ENCODE assay signal across 2 cellular contexts in genomic region chr9:131436386-131436785, GRCh38.
TF ChIP-seq lines count a peak whose summit lies in the region.

No MANE protein-coding gene starts in this region.

TF ChIP-seq in GM23338, 12 proteins besides CTCF, POLR2A, EP300 and RAD21 (continued from another document):
- TF ChIP-seq REST (IDR thresholded peaks at IDR 0.05; ENCODE audit: unreplicated experiment) (no peak), EZH2phosphoT487 (IDR thresholded peaks at IDR 0.05; ENCODE audit: unreplicated experiment) (no peak), POLR2AphosphoS5 (IDR thresholded peaks at IDR 0.05; ENCODE audit: low read depth) (no peak), JUNB (IDR thresholded peaks at IDR 0.05; ENCODE audit: unreplicated experiment) (no peak), ETS1 (IDR thresholded peaks at IDR 0.05) (no peak), CREB1 (CRISPR knock-in tag; IDR thresholded peaks at IDR 0.05; ENCODE audit: low read depth) (no peak), ZNF462 (CRISPR knock-in tag; IDR thresholded peaks at IDR 0.05) (no peak), ZNF114 (CRISPR knock-in tag; IDR thresholded peaks at IDR 0.05) (no peak), ZNF331 (CRISPR knock-in tag; IDR thresholded peaks at IDR 0.05; ENCODE audit: low read depth) (no peak)

TF ChIP-seq in WTC11, 78 proteins besides CTCF, POLR2A, EP300 and RAD21 (continued from another document):
- no peak for TF ChIP-seq ZNF512 (CRISPR knock-in tag; IDR thresholded peaks at IDR 0.05; ENCODE audit: borderline replicate concordance)
- TF ChIP-seq ZNF396 (CRISPR knock-in tag; IDR thresholded peaks at IDR 0.05; ENCODE audit: borderline replicate concordance): no peak
- TF ChIP-seq CDX4 (CRISPR knock-in tag; IDR thresholded peaks at IDR 0.05; ENCODE audit: borderline replicate concordance): no peak
